14 cellular contexts compared by ENCODE assay signal in genomic region chr10:87804939-87805569, GRCh38.
"Had no signal": no experiment of that assay in that cellular context is flagged by ENCODE, and none has a peak within 500 bp of the region (broad histone marks: within the 10 kb centered on the region; RNA-seq: fewer than 3 reads in every experiment).

No MANE protein-coding gene starts in this region.

- H3K27ac ChIP-seq: breast epithelium, right lobe of liver, tibial nerve, vagina had no signal

- H3K27ac Mint-ChIP-seq: activated T-helper 2 cell treated with anti-CD3 and anti-CD28 coated beads, Interferon-gamma antibody, Interleukin-2, Interleukin-4, amounts not matched to agents 10 μg/mL and 5 μg/mL and 100 μg/mL, durations not matched to agents 14 hours and 24 hours and 36 hours; stimulated activated effector memory CD8-positive, alpha-beta T cell treated with anti-CD3 and anti-CD28 coated beads, Interleukin-12 subunit alpha, Interleukin-12 subunit beta, amount 100 ng/mL, for 72 hours; T-helper 2 cell treated with Interferon-gamma antibody and Interleukin-4, amounts not matched to agents 5 μg/mL and 100 μg/mL, for 36 hours had no signal

- H3K4me3 ChIP-seq: breast epithelium, dorsolateral prefrontal cortex, right lobe of liver, tibial nerve, vagina had no signal

- H3K4me1 ChIP-seq: breast epithelium, right lobe of liver, vagina had no signal

- H3K9me3 ChIP-seq: right lobe of liver had no signal

- ATAC-seq: right lobe of liver; stimulated activated effector memory CD8-positive, alpha-beta T cell treated with anti-CD3 and anti-CD28 coated beads, Interleukin-12 subunit alpha, Interleukin-12 subunit beta, amount 100 ng/mL, for 72 hours had no signal

- H3K4me3 Mint-ChIP-seq: stimulated activated effector memory CD8-positive, alpha-beta T cell treated with anti-CD3 and anti-CD28 coated beads, Interleukin-12 subunit alpha, Interleukin-12 subunit beta, amount 100 ng/mL, for 72 hours; T-helper 2 cell treated with Interferon-gamma antibody and Interleukin-4, amounts not matched to agents 5 μg/mL and 100 μg/mL, for 36 hours had no signal

- H3K36me3 ChIP-seq: breast epithelium had no signal

- H3K27me3 ChIP-seq: breast epithelium, dorsolateral prefrontal cortex, right lobe of liver, tibial nerve, vagina had no signal

- DNase-seq: activated CD4-positive, alpha-beta T cell treated with anti-CD3 and anti-CD28 coated beads, Interleukin-2, amount 50 U/mL, for 48 hours; activated CD4-positive, CD25-positive, alpha-beta regulatory T cell treated with anti-CD3 and anti-CD28 coated beads, Interleukin-2, amount 50 U/mL, for 72 hours; anterior cingulate cortex; dorsolateral prefrontal cortex; kidney; right lobe of liver; SW 1271 had no signal

- FAIRE-seq: endothelial cell of umbilical vein, kidney had no signal
